In genomic region chr17:64084086-64084939, GRCh38 we compare ENCODE assay signal across 12 cellular contexts. TPM values are rescaled to one million over a fixed set of nuclear protein-coding genes. Genes with fewer than 3 reads are reported as not detected.
A peak's percentile ranks its signal among the peaks of the same experiment; 100 is the strongest.
DNase-seq lines count a peak whose midpoint lies in the region; ATAC-seq, FAIRE-seq and TF ChIP-seq lines count a peak whose summit lies in the region.
"Had no signal": no experiment of that assay in that cellular context is flagged by ENCODE, and none has a peak within 500 bp of the region (broad histone marks: within the 10 kb centered on the region; RNA-seq: fewer than 3 reads in every experiment).

No MANE protein-coding gene starts in this region.

- no peak for FAIRE-seq in H54 (lab: Jason Lieb, UNC)
- FAIRE-seq: G401.6 had no signal

- intact Hi-C loops in psoas muscle (cut with DNase I): no loop called here

- no peak overlapping the region for H3K4me3 Mint-ChIP-seq in WTC11

- no peaks in the 10 kb centered on the region for H3K9me3 ChIP-seq in KOPT-K1 (ENCODE audit: insufficient read depth, low read length, poor library complexity, severe bottlenecking)
- H3K9me3 ChIP-seq in liver (ENCODE audit: control insufficient read depth in 4 of 4, low read length in 3 of 4): no peaks in the 10 kb centered on the region
- no peaks in the 10 kb centered on the region for H3K9me3 ChIP-seq in psoas muscle
- H3K9me3 ChIP-seq: gastroesophageal sphincter had no signal

- no peak overlapping the region for H3K27ac Mint-ChIP-seq in WTC11

- H3K27me3 Mint-ChIP-seq in WTC11 (ENCODE audit: low read depth): no peaks in the 10 kb centered on the region

- ATAC-seq in WTC11: peak; percentile 55
- ATAC-seq in psoas muscle: no peak
- no peak for ATAC-seq in GM18868 (IDR thresholded peaks at IDR 0.05; ENCODE audit: unreplicated experiment)
- ATAC-seq: gastroesophageal sphincter had no signal

- 63% methylated on average over 10 of the region's 10 CpGs for WGBS in liver
- WGBS in psoas muscle, 3 donors: 56 to 74% (median 60%) methylated on average over 10 of the region's 10 CpGs

- no peak for TF ChIP-seq POLR2A in H54 (IDR thresholded peaks at IDR 0.05; ENCODE audit: low read depth, low read length)

- H3K36me3 Mint-ChIP-seq in WTC11: no peaks in the 10 kb centered on the region

- H3K27me3 ChIP-seq in liver (ENCODE audit: control insufficient read depth in 4 of 4, insufficient read depth in 4 of 4, low read length in 3 of 4) (no peaks in the 10 kb centered on the region), psoas muscle (ENCODE audit: insufficient read depth in 3 of 3, low read length in 2 of 3) (no peaks in the 10 kb centered on the region)
- H3K27me3 ChIP-seq: gastroesophageal sphincter had no signal

- no peak overlapping the region for H3K9ac ChIP-seq in liver (ENCODE audit: low read depth in 1 of 2, low read length in 2 of 2)

- POLR2A ChIA-PET in WTC11 (lab: Charles Lee): no interaction called here

- DNase-seq in WTC11 (ENCODE audit: low spot score) (peak; percentile 27), psoas muscle (no peak), H54 (ENCODE audit: insufficient read length, low spot score) (no peak)
- no peak for DNase-seq in NK-92 treated with Interleukin-12 subunit alpha and Interleukin-12 subunit beta, amount 100 ng/mL, for 24 hours (lab: John Stamatoyannopoulos, UW)
- DNase-seq: KBM-7; stimulated activated naive CD4-positive, alpha-beta T cell treated with Interleukin-2 at 50 U/mL for 16 hours had no signal

- H3K9me3 Mint-ChIP-seq in WTC11: no peaks in the 10 kb centered on the region

- H3K4me1 Mint-ChIP-seq in WTC11: peaks cover 12% of the 10 kb centered on the region

- CTCF ChIA-PET in WTC11 (lab: Charles Lee): interaction anchor here (0.6 to 3.0 kb wide), 5 partner anchors 20 to 173 kb away, joined by 3 to 12 read pairs (median 4); partner anchors contain the start of gene CSHL1

- TF ChIP-seq CTCF in C4-2B (conservative IDR thresholded peaks at IDR 0.05): no peak
- no peak for TF ChIP-seq CTCF in WTC11 (IDR thresholded peaks at IDR 0.05)
- no peak for TF ChIP-seq CTCF in liver (IDR thresholded peaks at IDR 0.05; ENCODE audit: low read depth, low read length, missing input control)
- TF ChIP-seq CTCF in psoas muscle (IDR thresholded peaks at IDR 0.05): no peak

- TF ChIP-seq RAD21 in liver (IDR thresholded peaks at IDR 0.05): no peak

- H3K36me3 ChIP-seq in KOPT-K1 (ENCODE audit: insufficient read depth, low read length) (peaks cover 4% of the 10 kb centered on the region), liver (ENCODE audit: control insufficient read depth in 4 of 4, insufficient read depth in 3 of 4, low read depth in 1 of 4, low read length in 3 of 4) (peaks cover 0 to 4% (median 1%) of the 10 kb centered on the region in 4 donors), psoas muscle (ENCODE audit: insufficient read depth in 1 of 2, low read depth in 1 of 2) (peaks cover 0 to 4% of the 10 kb centered on the region in 2 donors)

- no peak overlapping the region for H3K4me3 ChIP-seq in liver (ENCODE audit: low read depth in 1 of 3, low read length in 3 of 3)
- H3K4me3 ChIP-seq in psoas muscle: no peak overlapping the region
- H3K4me3 ChIP-seq: gastroesophageal sphincter had no signal

- H3K4me1 ChIP-seq in liver (ENCODE audit: control insufficient read depth in 4 of 4, insufficient read depth in 4 of 4, low read length in 3 of 4): peaks cover 16 to 50% (median 29%) of the 10 kb centered on the region in 4 donors
- peaks cover 9% of the 10 kb centered on the region for H3K4me1 ChIP-seq in psoas muscle

- H3K27ac ChIP-seq in C4-2B (peak overlapping the region; percentile 58), KOPT-K1 (ENCODE audit: low read depth, low read length, poor library complexity, severe bottlenecking) (peak overlapping the region; percentile 76), liver (ENCODE audit: low read depth in 1 of 2, low read length in 2 of 2) (peak overlapping the region; percentile 32 to 93), psoas muscle (no peak overlapping the region)
- H3K27ac ChIP-seq: gastroesophageal sphincter had no signal

TF ChIP-seq in WTC11, 78 proteins besides CTCF, POLR2A, EP300 and RAD21:
- TF ChIP-seq GABPB1 (CRISPR knock-in tag; IDR thresholded peaks at IDR 0.05) (peak; percentile 19; the same call in 1 of the 2 replicates), ATF3 (CRISPR knock-in tag; conservative IDR thresholded peaks at IDR 0.05) (no peak)
TF ChIP-seq in WTC11: peak in this region for 1.

TF ChIP-seq in liver, 16 proteins besides CTCF, POLR2A, EP300 and RAD21:
- no peak for TF ChIP-seq HNF4G (IDR thresholded peaks at IDR 0.05)
- TF ChIP-seq FOXA1 (IDR thresholded peaks at IDR 0.05): no peak
- TF ChIP-seq RXRA (IDR thresholded peaks at IDR 0.05): no peak
- TF ChIP-seq EGR1 (IDR thresholded peaks at IDR 0.05; ENCODE audit: low read depth in 2 of 2): no peak
- peak in 1 of 2 donors; percentile 48 for TF ChIP-seq HNF4A (conservative IDR thresholded peaks at IDR 0.05)
- peak; percentile 16 for TF ChIP-seq SP1 (IDR thresholded peaks at IDR 0.05)
- no peak for TF ChIP-seq ATF3 (IDR thresholded peaks at IDR 0.05)

RNA-seq across cellular contexts. Expression of gene ERN1, which starts 45.6 kb away (rescaled TPM):
- total RNA-seq in WTC11 (2021): 6.5 to 8.6 TPM (median 7.6 TPM) in 3 replicates
- total RNA-seq in liver: 10 to 100 TPM in 1 of 2 donors, 1 to 10 TPM in 1; 7.5 to 35.1 TPM
- 10 to 100 TPM in 1 of 2 donors, 1 to 10 TPM in 1; 6.3 to 22.3 TPM for polyA plus RNA-seq in liver
- 10 to 100 TPM; 10.6 to 16.6 (median 14.2) TPM for total RNA-seq in psoas muscle
- 1 to 10 TPM; 2.8 to 7.6 (median 5.4) TPM for polyA plus RNA-seq in psoas muscle
